ENCODE assay signal across 8 cellular contexts in genomic region chr13:60397693-60398437, GRCh38. TPM values are rescaled to one million over a fixed set of nuclear protein-coding genes. Genes with fewer than 3 reads are reported as not detected.
DNase-seq lines count a peak whose midpoint lies in the region; ATAC-seq and TF ChIP-seq lines count a peak whose summit lies in the region.

No MANE protein-coding gene starts in this region.

- peak; percentile 35 for ATAC-seq in GM18907 (IDR thresholded peaks at IDR 0.05; ENCODE audit: unreplicated experiment)
- peak; percentile 17 for ATAC-seq in HG03108 (IDR thresholded peaks at IDR 0.05; ENCODE audit: unreplicated experiment)
- peak; percentile 59 for ATAC-seq in natural killer cell treated with Interleukin-12 subunit alpha and Interleukin-12 subunit beta and Interleukin-15 and Interleukin-18, amount 100 ng/mL, for 72 hours
- no peak for ATAC-seq in thoracic aorta (ENCODE audit: insufficient number of reproducible peaks, low FRiP score, low read depth)

- H3K4me2 ChIP-seq in BLaER1, result peak overlapping the region; percentile 83

- H3K4me3 ChIP-seq in BLaER1 (peak overlapping the region; percentile 83), fibroblast of pulmonary artery (replicated peaks; ENCODE audit: low read depth, low read length) (peak overlapping the region; percentile 92), thoracic aorta (peak overlapping the region; percentile 85)

- H3K36me3 ChIP-seq in BLaER1 (no peaks in the 10 kb centered on the region), thoracic aorta (no peaks in the 10 kb centered on the region)

- H3K27ac ChIP-seq in BLaER1 (peak overlapping the region; percentile 98), thoracic aorta (peak overlapping the region; percentile 91 to 96)

- H3K36me3 Mint-ChIP-seq in activated T-helper 1 cell treated with anti-CD3 and anti-CD28 coated beads, Interleukin-12 subunit alpha, Interleukin-12 subunit beta, Interleukin-2, Interleukin-4 antibody, amounts not matched to agents 30 ng/mL and 10 ng/mL and 1 ng/mL, durations not matched to agents 14 hours and 24 hours and 36 hours (ENCODE audit: low read depth), result peaks cover 1% of the 10 kb centered on the region
- peaks cover 4% of the 10 kb centered on the region for H3K36me3 Mint-ChIP-seq in natural killer cell treated with Interleukin-12 subunit alpha and Interleukin-12 subunit beta and Interleukin-15 and Interleukin-18, amount 100 ng/mL, for 72 hours

- intact Hi-C loops in activated T-helper 1 cell treated with anti-CD3 and anti-CD28 coated beads, Interleukin-12 subunit alpha, Interleukin-12 subunit beta, Interleukin-2, Interleukin-4 antibody, amounts not matched to agents 30 ng/mL and 10 ng/mL and 1 ng/mL, durations not matched to agents 14 hours and 24 hours and 36 hours (cut with micrococcal nuclease), result loop anchor here (1.0 to 2.0 kb wide), 2 partner anchors 19 to 33 kb away; no protein-coding TSS in a partner anchor

- DNase-seq in NCI-H82 treated with DMSO at 0.1 percent for 48 hours (lab: John Stamatoyannopoulos, UW; ENCODE audit: unreplicated experiment), result peak; percentile 34
- no peak for DNase-seq in activated T-helper 1 cell treated with anti-CD3 and anti-CD28 coated beads, Interleukin-12 subunit alpha, Interleukin-12 subunit beta, Interleukin-2, Interleukin-4 antibody, amounts not matched to agents 30 ng/mL and 10 ng/mL and 1 ng/mL, durations not matched to agents 14 hours and 24 hours and 36 hours (ENCODE audit: low spot score)
- DNase-seq in fibroblast of pulmonary artery (ENCODE audit: low read depth), result peak; percentile 76
- peak; percentile 72 for DNase-seq in natural killer cell treated with Interleukin-12 subunit alpha and Interleukin-12 subunit beta and Interleukin-15 and Interleukin-18, amount 100 ng/mL, for 72 hours (ENCODE audit: low spot score)
- DNase-seq in thoracic aorta (ENCODE audit: low spot score), result no peak

- H3K9me3 ChIP-seq in BLaER1 (no peaks in the 10 kb centered on the region), thoracic aorta (no peaks in the 10 kb centered on the region)

- peaks cover 24% of the 10 kb centered on the region for H3K4me1 ChIP-seq in BLaER1
- H3K4me1 ChIP-seq in thoracic aorta (ENCODE audit: control insufficient read depth in 1 of 2, low read depth in 2 of 2), result peaks cover 12 to 25% of the 10 kb centered on the region in 2 donors

- H3K4me1 Mint-ChIP-seq in activated T-helper 1 cell treated with anti-CD3 and anti-CD28 coated beads, Interleukin-12 subunit alpha, Interleukin-12 subunit beta, Interleukin-2, Interleukin-4 antibody, amounts not matched to agents 30 ng/mL and 10 ng/mL and 1 ng/mL, durations not matched to agents 14 hours and 24 hours and 36 hours (ENCODE audit: low read depth), result peaks cover 46% of the 10 kb centered on the region
- peaks cover 24 to 26% of the 10 kb centered on the region in 2 donors for H3K4me1 Mint-ChIP-seq in natural killer cell treated with Interleukin-12 subunit alpha and Interleukin-12 subunit beta and Interleukin-15 and Interleukin-18, amount 100 ng/mL, for 72 hours (ENCODE audit: low read depth in 2 of 2)

- H3K27ac Mint-ChIP-seq in activated T-helper 1 cell treated with anti-CD3 and anti-CD28 coated beads, Interleukin-12 subunit alpha, Interleukin-12 subunit beta, Interleukin-2, Interleukin-4 antibody, amounts not matched to agents 30 ng/mL and 10 ng/mL and 1 ng/mL, durations not matched to agents 14 hours and 24 hours and 36 hours, result peak overlapping the region; percentile 96
- peak overlapping the region; percentile 94 to 96 for H3K27ac Mint-ChIP-seq in natural killer cell treated with Interleukin-12 subunit alpha and Interleukin-12 subunit beta and Interleukin-15 and Interleukin-18, amount 100 ng/mL, for 72 hours

- H3K9me3 Mint-ChIP-seq in activated T-helper 1 cell treated with anti-CD3 and anti-CD28 coated beads, Interleukin-12 subunit alpha, Interleukin-12 subunit beta, Interleukin-2, Interleukin-4 antibody, amounts not matched to agents 30 ng/mL and 10 ng/mL and 1 ng/mL, durations not matched to agents 14 hours and 24 hours and 36 hours, result no peaks in the 10 kb centered on the region
- H3K9me3 Mint-ChIP-seq in natural killer cell treated with Interleukin-12 subunit alpha and Interleukin-12 subunit beta and Interleukin-15 and Interleukin-18, amount 100 ng/mL, for 72 hours, result no peaks in the 10 kb centered on the region

- no peaks in the 10 kb centered on the region for H3K27me3 ChIP-seq in BLaER1
- no peaks in the 10 kb centered on the region for H3K27me3 ChIP-seq in thoracic aorta (replicated peaks; ENCODE audit: insufficient read depth)

- H4K20me1 ChIP-seq in BLaER1, result no peaks in the 10 kb centered on the region

- H3K4me3 Mint-ChIP-seq in activated T-helper 1 cell treated with anti-CD3 and anti-CD28 coated beads, Interleukin-12 subunit alpha, Interleukin-12 subunit beta, Interleukin-2, Interleukin-4 antibody, amounts not matched to agents 30 ng/mL and 10 ng/mL and 1 ng/mL, durations not matched to agents 14 hours and 24 hours and 36 hours, result peak overlapping the region; percentile 91
- peak overlapping the region; percentile 99 for H3K4me3 Mint-ChIP-seq in natural killer cell treated with Interleukin-12 subunit alpha and Interleukin-12 subunit beta and Interleukin-15 and Interleukin-18, amount 100 ng/mL, for 72 hours

- peak overlapping the region; percentile 98 for H3K9ac ChIP-seq in BLaER1

- no peaks in the 10 kb centered on the region for H3K27me3 Mint-ChIP-seq in activated T-helper 1 cell treated with anti-CD3 and anti-CD28 coated beads, Interleukin-12 subunit alpha, Interleukin-12 subunit beta, Interleukin-2, Interleukin-4 antibody, amounts not matched to agents 30 ng/mL and 10 ng/mL and 1 ng/mL, durations not matched to agents 14 hours and 24 hours and 36 hours (ENCODE audit: insufficient read depth)
- H3K27me3 Mint-ChIP-seq in natural killer cell treated with Interleukin-12 subunit alpha and Interleukin-12 subunit beta and Interleukin-15 and Interleukin-18, amount 100 ng/mL, for 72 hours, result no peaks in the 10 kb centered on the region

- TF ChIP-seq CTCF in fibroblast of pulmonary artery (IDR thresholded peaks at IDR 0.05; ENCODE audit: low read length, missing control alignments), result no peak
- TF ChIP-seq CTCF in thoracic aorta (IDR thresholded peaks at IDR 0.05), result no peak

RNA-seq across cellular contexts. Expression of gene TDRD3, which starts 0.8 kb away (rescaled TPM):
- 19.6 and 20.7 TPM in 2 replicates for total RNA-seq in activated T-helper 1 cell treated with anti-CD3 and anti-CD28 coated beads, Interleukin-12 subunit alpha, Interleukin-12 subunit beta, Interleukin-2, Interleukin-4 antibody, amounts not matched to agents 30 ng/mL and 10 ng/mL and 1 ng/mL, durations not matched to agents 14 hours and 24 hours and 36 hours
- 10 to 100 TPM; 12.6 to 17.4 TPM for total RNA-seq in natural killer cell treated with Interleukin-12 subunit alpha and Interleukin-12 subunit beta and Interleukin-15 and Interleukin-18, amount 100 ng/mL, for 72 hours
- total RNA-seq in thoracic aorta, result 10 to 100 TPM; 18.8 to 39.2 TPM

Comparison
In these comparisons a context has a peak if more than half of its experiments do, and no peak if none do; other contexts are left out.
1. DNase-seq: peak in NCI-H82 treated with DMSO at 0.1 percent for 48 hours (single experiment), fibroblast of pulmonary artery (single experiment) and natural killer cell treated with Interleukin-12 subunit alpha and Interleukin-12 subunit beta and Interleukin-15 and Interleukin-18, amount 100 ng/mL, for 72 hours (single experiment); none in activated T-helper 1 cell treated with anti-CD3 and anti-CD28 coated beads, Interleukin-12 subunit alpha, Interleukin-12 subunit beta, Interleukin-2, Interleukin-4 antibody, amounts not matched to agents 30 ng/mL and 10 ng/mL and 1 ng/mL, durations not matched to agents 14 hours and 24 hours and 36 hours (single experiment) and thoracic aorta (single experiment).
2. Peak in every context shown above with its lines, with median percentiles within 50 percentile points of each other: H3K4me3 ChIP-seq.